In genomic region chr1:109041614-109042473, GRCh38 we compare ENCODE assay signal across 8 cellular contexts. TPM values are rescaled to one million over a fixed set of nuclear protein-coding genes. Genes with fewer than 3 reads are reported as not detected.
A peak's percentile ranks its signal among the peaks of the same experiment; 100 is the strongest.
DNase-seq lines count a peak whose midpoint lies in the region; TF ChIP-seq lines count a peak whose summit lies in the region.

Gene WDR47 (minus strand): TSS chr1:109042102. CDS start chr1:109023512, 18,590 bp downstream.

- no peak within 1 kb of the TSS for H3K18ac ChIP-seq in H9 (ENCODE audit: insufficient read length, low read depth, low read length)

- no peak within 1 kb of the TSS for H2BK15ac ChIP-seq in H9 (ENCODE audit: low read depth, low read length)

- no peak within 1 kb of the TSS for H3K56ac ChIP-seq in H9 (ENCODE audit: insufficient read length, low read depth, low read length)

- no peaks in the 10 kb centered on the region for H3K4me1 ChIP-seq in H9 (ENCODE audit: insufficient read depth, low read length)

- H3K9me3 Mint-ChIP-seq in H9 (no peaks in the 10 kb centered on the region), nephron progenitor cell (no peaks in the 10 kb centered on the region)
- no peaks in the 10 kb centered on the region for H3K9me3 Mint-ChIP-seq in stimulated activated naive CD8-positive, alpha-beta T cell treated with anti-CD3 and anti-CD28 coated beads, Interleukin-15, Interleukin-2, amounts not matched to agents 100 ng/mL and 50 ng/mL, for 24 hours

- H2BK5ac ChIP-seq in H9 (ENCODE audit: insufficient read length, low read length) = no peak within 1 kb of the TSS

- DNase-seq in ELR (ENCODE audit: low read depth) (peak; percentile 96), H9 (peak; percentile 97), M059J (ENCODE audit: low read depth) (peak; percentile 96), SHP77 (lab: John Stamatoyannopoulos, UW) (peak; percentile 80 to 94), fibroblast of the conjunctiva (ENCODE audit: low read depth) (peak; percentile 96), nephron progenitor cell (peak; percentile 90)
- DNase-seq in activated effector memory CD4-positive, alpha-beta T cell treated with anti-CD3 and anti-CD28 coated beads, Interleukin-2, amount 50 U/mL, for 16 hours = peak; percentile 98

- no peaks in the 10 kb centered on the region for H3K36me3 Mint-ChIP-seq in H9 (ENCODE audit: insufficient read depth in 1 of 3, low read depth in 3 of 3)
- H3K36me3 Mint-ChIP-seq in nephron progenitor cell (ENCODE audit: low read depth) = no peaks in the 10 kb centered on the region
- H3K36me3 Mint-ChIP-seq in stimulated activated naive CD8-positive, alpha-beta T cell treated with anti-CD3 and anti-CD28 coated beads, Interleukin-15, Interleukin-2, amounts not matched to agents 100 ng/mL and 50 ng/mL, for 24 hours (ENCODE audit: low read depth) = no peaks in the 10 kb centered on the region

- H3K27ac ChIP-seq in H9 (ENCODE audit: insufficient read length, low read depth, low read length) = no peak within 1 kb of the TSS

- no peaks in the 10 kb centered on the region for H3K9me3 ChIP-seq in H9 (ENCODE audit: control insufficient read depth, low read depth, low read length)

- no peaks in the 10 kb centered on the region for H3K79me1 ChIP-seq in H9 (ENCODE audit: insufficient read depth, low read depth, low read length, poor library complexity, severe bottlenecking)

- no peak within 1 kb of the TSS for H2BK20ac ChIP-seq in H9 (ENCODE audit: low read depth, low read length, poor library complexity, severe bottlenecking)

- WGBS in H9 (ENCODE audit: extremely low coverage, insufficient read length, low lambda C conversion rate) = no CpG with 5 or more reads among the region's 90 CpGs

- H3K27ac Mint-ChIP-seq in H9 (no peak within 1 kb of the TSS; a peak in 2 of 7 replicates), nephron progenitor cell (peak within 1 kb of the TSS; percentile 72)
- peak within 1 kb of the TSS; percentile 76 for H3K27ac Mint-ChIP-seq in stimulated activated naive CD8-positive, alpha-beta T cell treated with anti-CD3 and anti-CD28 coated beads, Interleukin-15, Interleukin-2, amounts not matched to agents 100 ng/mL and 50 ng/mL, for 24 hours

- no peak within 1 kb of the TSS for H4K8ac ChIP-seq in H9 (replicated peaks; ENCODE audit: insufficient read length, low read depth, low read length)

- H2AFZ ChIP-seq in H9 (ENCODE audit: low read length) = peak within 1 kb of the TSS; percentile 33

- no peak within 1 kb of the TSS for H4K5ac ChIP-seq in H9 (ENCODE audit: insufficient read length, low read depth, low read length)

- H3K27me3 ChIP-seq in H9 (ENCODE audit: insufficient read depth, low read length) = no peaks in the 10 kb centered on the region

- H3T11ph ChIP-seq in H9 (ENCODE audit: low read length) = no peak within 1 kb of the TSS

- H3K4ac ChIP-seq in H9 (ENCODE audit: low read depth, low read length) = no peak within 1 kb of the TSS

- H2BK120ac ChIP-seq in H9 (ENCODE audit: low read depth, low read length, poor library complexity, severe bottlenecking) = no peak within 1 kb of the TSS

- H3K4me1 Mint-ChIP-seq in H9 = peaks cover 11 to 12% of the 10 kb centered on the region in 2 experiments
- H3K4me1 Mint-ChIP-seq in nephron progenitor cell = peaks cover 16% of the 10 kb centered on the region
- H3K4me1 Mint-ChIP-seq in stimulated activated naive CD8-positive, alpha-beta T cell treated with anti-CD3 and anti-CD28 coated beads, Interleukin-15, Interleukin-2, amounts not matched to agents 100 ng/mL and 50 ng/mL, for 24 hours (ENCODE audit: low read depth) = peaks cover 16% of the 10 kb centered on the region

- TF ChIP-seq CTCF in H9 (conservative IDR thresholded peaks at IDR 0.05) (no peak), nephron progenitor cell (IDR thresholded peaks at IDR 0.05) (no peak)

- no peaks in the 10 kb centered on the region for H4K20me1 ChIP-seq in H9 (ENCODE audit: control insufficient read depth, insufficient read depth, insufficient read length)

- H4K91ac ChIP-seq in H9 (ENCODE audit: insufficient read length, low read depth, low read length) = no peak within 1 kb of the TSS

- H3K4me3 Mint-ChIP-seq in H9 (peak within 1 kb of the TSS; percentile 83 to 95), nephron progenitor cell (peak within 1 kb of the TSS; percentile 93)
- peak within 1 kb of the TSS; percentile 87 for H3K4me3 Mint-ChIP-seq in stimulated activated naive CD8-positive, alpha-beta T cell treated with anti-CD3 and anti-CD28 coated beads, Interleukin-15, Interleukin-2, amounts not matched to agents 100 ng/mL and 50 ng/mL, for 24 hours

- H3K27me3 Mint-ChIP-seq in H9 (ENCODE audit: low read depth) (peaks cover 2% of the 10 kb centered on the region; the same call in 1 of the 2 replicates), nephron progenitor cell (ENCODE audit: low read depth, poor library complexity) (peaks cover 17% of the 10 kb centered on the region)
- H3K27me3 Mint-ChIP-seq in stimulated activated naive CD8-positive, alpha-beta T cell treated with anti-CD3 and anti-CD28 coated beads, Interleukin-15, Interleukin-2, amounts not matched to agents 100 ng/mL and 50 ng/mL, for 24 hours = peaks cover 3% of the 10 kb centered on the region

- H3K79me2 ChIP-seq in H9 (ENCODE audit: insufficient read depth, low read length) = no peaks in the 10 kb centered on the region

- H3K14ac ChIP-seq in H9 (ENCODE audit: insufficient read depth, low read length) = no peak within 1 kb of the TSS

- H3K23me2 ChIP-seq in H9 (ENCODE audit: insufficient read length, low read depth, low read length, poor library complexity, severe bottlenecking) = peaks cover 7% of the 10 kb centered on the region

- H3K4me2 ChIP-seq in H9 (ENCODE audit: insufficient read depth, insufficient read length, low read length) = peak within 1 kb of the TSS; percentile 63

- H2AK5ac ChIP-seq in H9 (ENCODE audit: insufficient read length, low read length) = no peak within 1 kb of the TSS

- H2BK12ac ChIP-seq in H9 (ENCODE audit: insufficient read length, low read depth, low read length) = no peak within 1 kb of the TSS

- no peak within 1 kb of the TSS for H3K23ac ChIP-seq in H9 (ENCODE audit: insufficient read length, low read depth, low read length)

- H3K9ac ChIP-seq in H9 (ENCODE audit: extremely low read depth, insufficient read length, low read length) = peak within 1 kb of the TSS; percentile 8

RNA-seq across cellular contexts. Expression of gene WDR47, which starts in this region (rescaled TPM):
- 4.1 and 6.6 TPM in 2 replicates for total RNA-seq in H9 (2021)
- total RNA-seq in M059J (2014; rRNA removed; shearing (Covaris generic)) = 11.0 and 14.6 TPM in 2 replicates

Comparison
In these comparisons a context has a peak if more than half of its experiments do, and no peak if none do; other contexts are left out.
1. H3K27ac Mint-ChIP-seq: peak in nephron progenitor cell (single experiment) and stimulated activated naive CD8-positive, alpha-beta T cell treated with anti-CD3 and anti-CD28 coated beads, Interleukin-15, Interleukin-2, amounts not matched to agents 100 ng/mL and 50 ng/mL, for 24 hours (single experiment); none in H9 (0 of 3).
2. Peak in every context shown above with its lines, with median percentiles within 50 percentile points of each other: DNase-seq and H3K4me3 Mint-ChIP-seq.